Comparison of ENCODE assay signal across 20 cellular contexts in the genomic region with DNA sequence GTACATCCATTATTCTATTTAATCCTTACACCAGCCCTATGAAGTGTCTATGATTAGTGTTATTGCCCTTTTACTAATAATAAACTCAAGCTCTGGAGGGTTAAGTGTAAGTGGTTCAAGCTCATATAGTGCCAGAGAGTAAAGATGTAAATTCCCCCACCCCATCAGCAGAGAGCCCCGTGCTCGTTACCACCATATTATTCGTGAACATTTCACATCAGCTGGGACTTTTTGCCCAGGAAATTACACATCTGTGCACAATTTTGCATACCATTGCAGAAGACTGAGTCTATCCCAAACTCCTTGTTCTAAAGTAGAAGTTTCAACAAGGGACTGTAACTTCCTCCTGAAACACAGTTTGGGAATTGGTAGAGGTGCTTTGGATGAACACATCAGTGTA.
"Had no signal": no experiment of that assay in that cellular context is flagged by ENCODE, and none has a peak within 500 bp of the region (broad histone marks: within the 10 kb centered on the region; RNA-seq: fewer than 3 reads in every experiment).

No MANE protein-coding gene starts in this region.

- FAIRE-seq: islet of Langerhans, small intestine had no signal

- H3K27me3 ChIP-seq: esophagus muscularis mucosa, gastrocnemius medialis, heart right ventricle, ovary, right atrium auricular region, stomach, transverse colon had no signal

- DNase-seq: effector memory CD8-positive, alpha-beta T cell; gastrocnemius medialis; heart right ventricle; hypothalamus; kidney glomerular epithelial cell; mucosa of descending colon; natural killer cell; nucleus accumbens; ovary; small intestine; stimulated activated CD4-positive, alpha-beta T cell treated with anti-CD3 and anti-CD28 coated beads, Interleukin-12 subunit alpha, Interleukin-12 subunit beta, amount 100 ng/mL, for 4 hours; stimulated activated naive CD4-positive, alpha-beta T cell; stomach; substantia nigra; transverse colon had no signal

- ATAC-seq: effector memory CD8-positive, alpha-beta T cell; gastrocnemius medialis; heart right ventricle; mucosa of descending colon; natural killer cell had no signal

- H3K4me3 ChIP-seq: esophagus muscularis mucosa, gastrocnemius medialis, heart right ventricle, mucosa of descending colon, ovary, right atrium auricular region, stomach, thoracic aorta, transverse colon had no signal

- H3K9me3 ChIP-seq: esophagus muscularis mucosa, gastrocnemius medialis, heart right ventricle, mucosa of descending colon, ovary, right atrium auricular region, stomach, thoracic aorta, transverse colon had no signal

- H3K4me1 ChIP-seq: esophagus muscularis mucosa, gastrocnemius medialis, right atrium auricular region had no signal

- H3K27ac ChIP-seq: epithelial cell of prostate, esophagus muscularis mucosa, gastrocnemius medialis, heart right ventricle, ovary, right atrium auricular region, stomach, thoracic aorta, transverse colon had no signal

- H3K36me3 ChIP-seq: esophagus muscularis mucosa, gastrocnemius medialis, heart right ventricle, ovary, right atrium auricular region, stomach, thoracic aorta, transverse colon had no signal
